ENCODE assay signal across 8 cellular contexts in genomic region chr16:71723537-71724319, GRCh38. TPM values are rescaled to one million over a fixed set of nuclear protein-coding genes. Genes with fewer than 3 reads are reported as not detected.
A peak's percentile ranks its signal among the peaks of the same experiment; 100 is the strongest.
DNase-seq lines count a peak whose midpoint lies in the region; ATAC-seq lines count a peak whose summit lies in the region.

No MANE protein-coding gene starts in this region.

- H3K27me3 ChIP-seq in layer of hippocampus (ENCODE audit: control insufficient read depth, insufficient read depth, low read length) = no peaks in the 10 kb centered on the region

- peak; percentile 93 for DNase-seq in 8988T
- DNase-seq in NCI-H2196 (lab: John Stamatoyannopoulos, UW; ENCODE audit: unreplicated experiment) = peak; percentile 65
- peak; percentile 83 for DNase-seq in activated CD4-positive, CD25-positive, alpha-beta regulatory T cell treated with anti-CD3 and anti-CD28 coated beads, Interleukin-2, amount 50 U/mL, for 72 hours
- peak; percentile 91 for DNase-seq in cerebellum (ENCODE audit: low spot score)
- DNase-seq in stimulated activated CD4-positive, alpha-beta T cell treated with anti-CD3 and anti-CD28 coated beads, Interleukin-1b, Interleukin-23, amount 100 ng/mL, for 24 hours (ENCODE audit: low read depth in 4 of 4, low spot score in 1 of 4) = peak; percentile 49 to 68 (median 67)

- peak overlapping the region; percentile 77 for H3K27ac ChIP-seq in layer of hippocampus (ENCODE audit: low read depth, low read length)

- ATAC-seq in GM18499 (IDR thresholded peaks at IDR 0.05; ENCODE audit: insufficient read depth, unreplicated experiment) (peak; percentile 40), HG02938 (IDR thresholded peaks at IDR 0.05; ENCODE audit: unreplicated experiment) (peak; percentile 67)

RNA-seq across cellular contexts. Expression of gene PHLPP2, which starts 0.8 kb away (rescaled TPM):
- 23.2 TPM for total RNA-seq in cerebellum

Comparison
In these comparisons a context has a peak if more than half of its experiments do, and no peak if none do; other contexts are left out.
1. Peak in every context shown above with its lines: DNase-seq, ATAC-seq and H3K27ac ChIP-seq.